In genomic region chr14:101980251-101980650, GRCh38 we compare ENCODE assay signal across 11 cellular contexts. TPM values are rescaled to one million over a fixed set of nuclear protein-coding genes. Genes with fewer than 3 reads are reported as not detected.
A peak's percentile ranks its signal among the peaks of the same experiment; 100 is the strongest.
DNase-seq lines count a peak whose midpoint lies in the region; ATAC-seq and TF ChIP-seq lines count a peak whose summit lies in the region.
"Had no signal": no experiment of that assay in that cellular context is flagged by ENCODE, and none has a peak within 500 bp of the region (broad histone marks: within the 10 kb centered on the region; RNA-seq: fewer than 3 reads in every experiment).

No MANE protein-coding gene starts in this region.

- H3K27me3 ChIP-seq in SJSA1 (replicated peaks) (no peaks in the 10 kb centered on the region), esophagus squamous epithelium (no peaks in the 10 kb centered on the region), smooth muscle cell (ENCODE audit: low read depth) (no peaks in the 10 kb centered on the region), dorsolateral prefrontal cortex (no peaks in the 10 kb centered on the region)
- no peaks in the 10 kb centered on the region for H3K27me3 ChIP-seq in effector memory CD4-positive, alpha-beta T cell (replicated peaks; ENCODE audit: control insufficient read depth, insufficient read depth, low read length, poor library complexity, severe bottlenecking)

- 39 to 62% methylated on average over 10 of the region's 10 CpGs for WGBS in esophagus squamous epithelium, 2 donors
- 96% methylated on average over 10 of the region's 10 CpGs for whole genome bisulfite sequencing in smooth muscle cell (ENCODE audit: low lambda C conversion rate)

- no peak for TF ChIP-seq POLR2A in esophagus squamous epithelium (IDR thresholded peaks at IDR 0.05)

- no peak overlapping the region for H2AFZ ChIP-seq in smooth muscle cell (ENCODE audit: low read depth)

- intact Hi-C loops in esophagus squamous epithelium (cut with DNase I) = no loop called here
- intact Hi-C loops in dorsolateral prefrontal cortex (cut with DNase I) = no loop called here

- DNase-seq in SJSA1 (ENCODE audit: low read depth in 1 of 2, low spot score in 2 of 2) = no peak
- no peak for DNase-seq in esophagus squamous epithelium (lab: John Stamatoyannopoulos, UW)
- no peak for DNase-seq in smooth muscle cell (lab: John Stamatoyannopoulos, UW; ENCODE audit: unreplicated experiment)
- DNase-seq in effector memory CD4-positive, alpha-beta T cell = no peak
- DNase-seq in dorsolateral prefrontal cortex = no peak
- DNase-seq in cerebellum (ENCODE audit: low spot score) = no peak
- DNase-seq: effector memory CD8-positive, alpha-beta T cell; NCI-H2029 treated with DMSO at 0.1 percent for 48 hours; NCI-H82 had no signal

- no peak overlapping the region for H3K4me2 ChIP-seq in smooth muscle cell

- peaks cover 69% of the 10 kb centered on the region for H4K20me1 ChIP-seq in smooth muscle cell (ENCODE audit: low read depth)

- no peaks in the 10 kb centered on the region for H3K9me3 ChIP-seq in SJSA1 (replicated peaks)
- H3K9me3 ChIP-seq in esophagus squamous epithelium = no peaks in the 10 kb centered on the region
- H3K9me3 ChIP-seq in smooth muscle cell (replicated peaks; ENCODE audit: low read depth) = no peaks in the 10 kb centered on the region
- no peaks in the 10 kb centered on the region for H3K9me3 ChIP-seq in effector memory CD4-positive, alpha-beta T cell (ENCODE audit: control insufficient read depth, low read length)

- H3K36me3 ChIP-seq in SJSA1 (peaks cover 87% of the 10 kb centered on the region), esophagus squamous epithelium (peaks cover 6 to 96% (median 43%) of the 10 kb centered on the region in 3 donors), smooth muscle cell (ENCODE audit: low read depth) (peaks cover 31% of the 10 kb centered on the region)
- peaks cover 68% of the 10 kb centered on the region for H3K36me3 ChIP-seq in effector memory CD4-positive, alpha-beta T cell (ENCODE audit: control insufficient read depth, insufficient read depth, low read length)

- peaks cover 6% of the 10 kb centered on the region for H3F3A ChIP-seq in smooth muscle cell (ENCODE audit: low read depth)

- H3K27ac ChIP-seq in SJSA1 = peak overlapping the region; percentile 44; the same call in 1 of the 2 replicates
- peak overlapping the region; percentile 25 to 73 (median 62) for H3K27ac ChIP-seq in esophagus squamous epithelium
- H3K27ac ChIP-seq in smooth muscle cell (ENCODE audit: low read depth) = peak overlapping the region; percentile 69
- H3K27ac ChIP-seq in effector memory CD4-positive, alpha-beta T cell (ENCODE audit: insufficient read depth, low read length, poor library complexity, severe bottlenecking) = no peak overlapping the region
- peak overlapping the region in 23 of 59 donors; percentile 0 to 68 (median 36) for H3K27ac ChIP-seq in dorsolateral prefrontal cortex

- H3K9ac ChIP-seq in smooth muscle cell (ENCODE audit: low read depth) = no peak overlapping the region

- ATAC-seq in GM18907 (IDR thresholded peaks at IDR 0.05; ENCODE audit: unreplicated experiment) (peak; percentile 5), GM18502 (IDR thresholded peaks at IDR 0.05; ENCODE audit: poor library complexity, unreplicated experiment) (no peak)
- ATAC-seq: effector memory CD8-positive, alpha-beta T cell had no signal

- H3K4me3 ChIP-seq in SJSA1 (no peak overlapping the region), esophagus squamous epithelium (no peak overlapping the region), smooth muscle cell (no peak overlapping the region), dorsolateral prefrontal cortex (no peak overlapping the region)
- no peak overlapping the region for H3K4me3 ChIP-seq in effector memory CD4-positive, alpha-beta T cell (ENCODE audit: insufficient read depth, low read depth, low read length, poor library complexity, severe bottlenecking)

- peaks cover 50% of the 10 kb centered on the region for H3K79me2 ChIP-seq in smooth muscle cell (ENCODE audit: low read depth)

- H3K4me1 ChIP-seq in SJSA1 (replicated peaks) (peaks cover 15% of the 10 kb centered on the region), esophagus squamous epithelium (peaks cover 0 to 22% (median 17%) of the 10 kb centered on the region in 3 donors), smooth muscle cell (ENCODE audit: low read depth) (no peaks in the 10 kb centered on the region)
- H3K4me1 ChIP-seq in effector memory CD4-positive, alpha-beta T cell (ENCODE audit: control insufficient read depth, insufficient read depth, low read length, poor library complexity, severe bottlenecking) = no peaks in the 10 kb centered on the region

- TF ChIP-seq CTCF in esophagus squamous epithelium (IDR thresholded peaks at IDR 0.05) (no peak), smooth muscle cell (IDR thresholded peaks at IDR 0.05; ENCODE audit: borderline replicate concordance, insufficient read depth, poor library complexity, severe bottlenecking) (no peak), dorsolateral prefrontal cortex (IDR thresholded peaks at IDR 0.05 in 54 of 56, conservative IDR thresholded peaks at IDR 0.05 in 2 of 56; ENCODE audit: low read depth in 1 of 56, partially characterized antibody in 56 of 56) (no peak)

RNA-seq across cellular contexts. Expression of gene DYNC1H1, which starts 15.9 kb away (rescaled TPM):
- 180 and 253 TPM in 2 replicates for total RNA-seq in SJSA1 (2014; rRNA removed; shearing (Covaris generic))
- 100 to 1,000 TPM; 261 to 376 (median 317) TPM for total RNA-seq in esophagus squamous epithelium
- total RNA-seq in smooth muscle cell = 399 and 408 TPM in 2 replicates
- polyA plus RNA-seq in smooth muscle cell = 137 and 172 TPM in 2 replicates
- 1,000 to 10,000 TPM in 97 of 120 experiments, 100 to 1,000 TPM in 23; 740 to 1,310 (median 1,110) TPM for total RNA-seq in dorsolateral prefrontal cortex
- total RNA-seq in cerebellum = 595 TPM
